13 cellular contexts compared by ENCODE assay signal in the genomic region with DNA sequence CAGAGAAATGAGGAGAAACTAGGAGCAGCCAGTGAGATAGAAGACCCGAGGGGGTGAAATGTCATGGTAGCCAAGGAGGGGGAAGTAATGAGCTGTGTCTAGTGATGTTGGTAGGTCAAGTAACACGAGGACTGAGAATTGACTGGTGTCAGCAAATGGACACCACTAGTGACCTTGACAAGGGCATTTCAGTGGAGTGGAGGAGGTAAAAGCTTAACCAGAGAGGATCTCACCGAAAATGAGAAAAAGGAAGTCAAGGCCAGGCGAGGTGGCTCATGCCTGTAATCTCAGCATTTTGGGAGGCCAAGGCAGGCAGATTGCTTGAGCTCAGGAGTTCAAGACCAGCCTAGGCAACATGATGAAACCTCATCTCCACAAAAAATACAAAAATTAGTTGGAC. TPM values are rescaled to one million over a fixed set of nuclear protein-coding genes. Genes with fewer than 3 reads are reported as not detected.
A peak's percentile ranks its signal among the peaks of the same experiment; 100 is the strongest.
DNase-seq lines count a peak whose midpoint lies in the region; ATAC-seq and TF ChIP-seq lines count a peak whose summit lies in the region.
"Had no signal": no experiment of that assay in that cellular context is flagged by ENCODE, and none has a peak within 500 bp of the region (broad histone marks: within the 10 kb centered on the region; RNA-seq: fewer than 3 reads in every experiment).

No MANE protein-coding gene starts in this region.

- peaks cover 33% of the 10 kb centered on the region for H3K4me1 Mint-ChIP-seq in dendritic cell treated with granulocyte-macrophage colony-stimulating factor and Interleukin-4, amounts not matched to agents 40 ng/mL and 50 ng/mL, for 4 days (ENCODE audit: low read depth)
- peaks cover 27% of the 10 kb centered on the region for H3K4me1 Mint-ChIP-seq in neural crest cell

- H3K4me3 Mint-ChIP-seq in dendritic cell treated with granulocyte-macrophage colony-stimulating factor and Interleukin-4, amounts not matched to agents 40 ng/mL and 50 ng/mL, for 4 days = no peak overlapping the region
- H3K4me3 Mint-ChIP-seq in neural crest cell = peak overlapping the region; percentile 56
- H3K4me3 Mint-ChIP-seq: CD8-positive, alpha-beta T cell had no signal

- no peak for ATAC-seq in GM19395 (IDR thresholded peaks at IDR 0.05; ENCODE audit: unreplicated experiment)
- ATAC-seq: CD8-positive, alpha-beta T cell had no signal

- peaks cover 9% of the 10 kb centered on the region for H3K36me3 Mint-ChIP-seq in dendritic cell treated with granulocyte-macrophage colony-stimulating factor and Interleukin-4, amounts not matched to agents 40 ng/mL and 50 ng/mL, for 4 days (ENCODE audit: low read depth)
- no peaks in the 10 kb centered on the region for H3K36me3 Mint-ChIP-seq in neural crest cell (ENCODE audit: low read depth)

- H3K27ac Mint-ChIP-seq in dendritic cell treated with granulocyte-macrophage colony-stimulating factor and Interleukin-4, amounts not matched to agents 40 ng/mL and 50 ng/mL, for 4 days = peak overlapping the region; percentile 22
- no peak overlapping the region for H3K27ac Mint-ChIP-seq in neural crest cell (ENCODE audit: unreplicated experiment)
- H3K27ac Mint-ChIP-seq: CD8-positive, alpha-beta T cell had no signal

- H3K36me3 ChIP-seq in H7 (replicated peaks; ENCODE audit: control insufficient read depth, insufficient read depth, low read length) = no peaks in the 10 kb centered on the region
- H3K36me3 ChIP-seq: HAP-1 had no signal

- TF ChIP-seq CTCF in neural crest cell (conservative IDR thresholded peaks at IDR 0.05) = no peak

- DNase-seq in RPMI8226 = peak; percentile 29
- DNase-seq in neural crest cell (ENCODE audit: low read depth, low spot score) = no peak
- peak; percentile 18 for DNase-seq in ureter (ENCODE audit: low spot score)
- DNase-seq in H7 = no peak
- DNase-seq in NCI-H446 treated with DMSO at 0.1 percent for 48 hours (lab: John Stamatoyannopoulos, UW) = no peak
- DNase-seq: ACHN; Calu3; CD8-positive, alpha-beta T cell; DMS79 treated with DMSO at 0.1 percent for 48 hours; GF-D8 had no signal

- no peak overlapping the region for H3K4me3 ChIP-seq in H7 (ENCODE audit: insufficient read depth, low read depth, low read length)
- H3K4me3 ChIP-seq: HAP-1 had no signal

- H3K27me3 Mint-ChIP-seq in dendritic cell treated with granulocyte-macrophage colony-stimulating factor and Interleukin-4, amounts not matched to agents 40 ng/mL and 50 ng/mL, for 4 days = peaks cover 4% of the 10 kb centered on the region
- peaks cover 2% of the 10 kb centered on the region for H3K27me3 Mint-ChIP-seq in neural crest cell (ENCODE audit: low read depth)

- intact Hi-C loops in dendritic cell treated with granulocyte-macrophage colony-stimulating factor and Interleukin-4, amounts not matched to agents 40 ng/mL and 50 ng/mL, for 4 days (cut with micrococcal nuclease) = no loop called here

- H3K9me3 Mint-ChIP-seq in dendritic cell treated with granulocyte-macrophage colony-stimulating factor and Interleukin-4, amounts not matched to agents 40 ng/mL and 50 ng/mL, for 4 days = no peaks in the 10 kb centered on the region
- H3K9me3 Mint-ChIP-seq in neural crest cell = no peaks in the 10 kb centered on the region
- H3K9me3 Mint-ChIP-seq: CD8-positive, alpha-beta T cell had no signal

- no peaks in the 10 kb centered on the region for H3K27me3 ChIP-seq in H7 (ENCODE audit: control insufficient read depth, insufficient read depth, low read length)

RNA-seq across cellular contexts. Expression of gene ZYG11B, which starts 3.0 kb away (rescaled TPM):
- total RNA-seq in neural crest cell (39.3 and 39.5 TPM in 2 replicates), ureter (33.3 TPM)
- 31.6 and 45.2 TPM in 2 replicates for total RNA-seq in H7 (2014; rRNA removed; shearing (Covaris generic))

RNA-seq across cellular contexts. Expression of gene COA7, which starts 25.1 kb away (rescaled TPM):
- 35.0 and 38.9 TPM in 2 replicates for total RNA-seq in neural crest cell
- 25.4 TPM for total RNA-seq in ureter
- total RNA-seq in H7 (2014; rRNA removed; shearing (Covaris generic)) = 23.3 and 30.0 TPM in 2 replicates

Comparison
In these comparisons a context has a peak if more than half of its experiments do, and no peak if none do; other contexts are left out.
1. DNase-seq: peak in RPMI8226 (single experiment) and ureter (single experiment); none in neural crest cell (single experiment), H7 (single experiment) and NCI-H446 treated with DMSO at 0.1 percent for 48 hours (single experiment).